In genomic region chr13:29888306-29888705, GRCh38 we compare ENCODE assay signal across 20 cellular contexts. TPM values are rescaled to one million over a fixed set of nuclear protein-coding genes. Genes with fewer than 3 reads are reported as not detected.
DNase-seq lines count a peak whose midpoint lies in the region; ATAC-seq, FAIRE-seq and TF ChIP-seq lines count a peak whose summit lies in the region.
"Had no signal": no experiment of that assay in that cellular context is flagged by ENCODE, and none has a peak within 500 bp of the region (broad histone marks: within the 10 kb centered on the region; RNA-seq: fewer than 3 reads in every experiment).

No MANE protein-coding gene starts in this region.

- no peaks in the 10 kb centered on the region for H3K27me3 Mint-ChIP-seq in MCF 10A (ENCODE audit: insufficient read depth, unreplicated experiment)
- no peaks in the 10 kb centered on the region for H3K27me3 Mint-ChIP-seq in activated naive CD4-positive, alpha-beta T cell treated with anti-CD3 and anti-CD28 coated beads for 36 hours (ENCODE audit: low read depth)
- H3K27me3 Mint-ChIP-seq: activated naive CD8-positive, alpha-beta T cell treated with anti-CD3 and anti-CD28 coated beads, Interleukin-2, amount 50 U/mL, for 24 hours; central memory CD8-positive, alpha-beta T cell; naive thymus-derived CD4-positive, alpha-beta T cell had no signal

- no peak for DNase-seq in MCF 10A (ENCODE audit: unreplicated experiment)
- no peak for DNase-seq in breast epithelium (ENCODE audit: low spot score in 2 of 2)
- no peak for DNase-seq in K562 (ENCODE audit: extremely low read depth in 1 of 4, low spot score in 3 of 4)
- DNase-seq in iris pigment epithelial cell (ENCODE audit: low read depth) = peak; percentile 44
- DNase-seq in activated naive CD4-positive, alpha-beta T cell treated with anti-CD3 and anti-CD28 coated beads for 36 hours = no peak
- no peak for DNase-seq in GF-D8 (lab: John Stamatoyannopoulos, UW)
- DNase-seq in inferior parietal cortex (ENCODE audit: extremely low spot score) = no peak
- DNase-seq: activated CD8-positive, alpha-beta T cell treated with anti-CD3 and anti-CD28 coated beads, Interleukin-2, amount 10 ng/mL, durations not matched to agents 7 days and 5 days; activated naive CD8-positive, alpha-beta T cell treated with anti-CD3 and anti-CD28 coated beads, Interleukin-2, amount 50 U/mL, for 24 hours; GOT3; naive thymus-derived CD4-positive, alpha-beta T cell; NCI-H2029; psoas muscle; stimulated activated naive B cell treated with anti-CD40 and anti-IgM and Interleukin-4, amounts not matched to agents 10 μg/mL and 1 μg/mL and 100 μg/mL, for 72 hours; T-helper 1 cell had no signal

- no peak overlapping the region for H2AFZ ChIP-seq in K562 (ENCODE audit: low read depth, low read length)

- no TSS peak for BruUV-seq in MCF 10A (replicated peaks; lab: Mats Ljungman, UMichigan)
- BruUV-seq in K562 (replicated peaks; lab: Mats Ljungman, UMichigan) = no TSS peak

- no peak overlapping the region for H3K4me3 Mint-ChIP-seq in MCF 10A (ENCODE audit: unreplicated experiment)
- no peak overlapping the region for H3K4me3 Mint-ChIP-seq in activated naive CD4-positive, alpha-beta T cell treated with anti-CD3 and anti-CD28 coated beads for 36 hours
- H3K4me3 Mint-ChIP-seq: activated CD8-positive, alpha-beta T cell treated with anti-CD3 and anti-CD28 coated beads, Interleukin-2, amount 10 ng/mL, durations not matched to agents 7 days and 5 days; activated naive CD8-positive, alpha-beta T cell treated with anti-CD3 and anti-CD28 coated beads, Interleukin-2, amount 50 U/mL, for 24 hours; activated T-helper 1 cell treated with anti-CD3 and anti-CD28 coated beads, Interleukin-12 subunit alpha, Interleukin-12 subunit beta, Interleukin-2, Interleukin-4 antibody, amounts not matched to agents 30 ng/mL and 10 ng/mL and 1 ng/mL, durations not matched to agents 14 hours and 24 hours and 36 hours; central memory CD8-positive, alpha-beta T cell; naive thymus-derived CD4-positive, alpha-beta T cell; stimulated activated naive B cell treated with anti-CD40 and anti-IgM and Interleukin-4, amounts not matched to agents 10 μg/mL and 1 μg/mL and 100 μg/mL, for 72 hours had no signal

- TF ChIP-seq EP300 in K562 (IDR thresholded peaks at IDR 0.05; ENCODE audit: low read length) = no peak

- H3K4me1 ChIP-seq in breast epithelium (no peaks in the 10 kb centered on the region), K562 (replicated peaks in 1 of 2; ENCODE audit: control insufficient read depth in 2 of 2, insufficient read depth in 2 of 2, low read length in 2 of 2) (no peaks in the 10 kb centered on the region)
- H3K4me1 ChIP-seq: psoas muscle had no signal

- TF ChIP-seq POLR2A in breast epithelium (IDR thresholded peaks at IDR 0.05) (no peak), K562 (conservative IDR thresholded peaks at IDR 0.05) (no peak)

- H3K9me3 Mint-ChIP-seq in MCF 10A (ENCODE audit: unreplicated experiment) = no peaks in the 10 kb centered on the region
- no peaks in the 10 kb centered on the region for H3K9me3 Mint-ChIP-seq in activated naive CD4-positive, alpha-beta T cell treated with anti-CD3 and anti-CD28 coated beads for 36 hours
- H3K9me3 Mint-ChIP-seq: activated naive CD8-positive, alpha-beta T cell treated with anti-CD3 and anti-CD28 coated beads, Interleukin-2, amount 50 U/mL, for 24 hours; activated T-helper 1 cell treated with anti-CD3 and anti-CD28 coated beads, Interleukin-12 subunit alpha, Interleukin-12 subunit beta, Interleukin-2, Interleukin-4 antibody, amounts not matched to agents 30 ng/mL and 10 ng/mL and 1 ng/mL, durations not matched to agents 14 hours and 24 hours and 36 hours; central memory CD8-positive, alpha-beta T cell; naive thymus-derived CD4-positive, alpha-beta T cell; stimulated activated naive B cell treated with anti-CD40 and anti-IgM and Interleukin-4, amounts not matched to agents 10 μg/mL and 1 μg/mL and 100 μg/mL, for 72 hours had no signal

- in situ Hi-C loops in K562 (cut with MboI) = no loop called here

- intact Hi-C loops in MCF 10A (cut with micrococcal nuclease) = no loop called here
- intact Hi-C loops in breast epithelium (cut with DNase I; ENCODE audit: low total_unique reads) = no loop called here
- intact Hi-C loops in K562 (cut with micrococcal nuclease) = no loop called here
- intact Hi-C loops in activated naive CD4-positive, alpha-beta T cell treated with anti-CD3 and anti-CD28 coated beads for 36 hours (cut with micrococcal nuclease) = no loop called here

- POLR2A ChIA-PET in MCF 10A (lab: Yijun Ruan, JAX) (interaction anchor here (0.6 kb wide), 1 partner anchor 44 kb away, joined by 3 read pairs; no protein-coding TSS in a partner anchor), K562 (lab: Yijun Ruan, JAX) (no interaction called here)

- peaks cover 10% of the 10 kb centered on the region for H3K4me1 Mint-ChIP-seq in MCF 10A (ENCODE audit: insufficient read depth, unreplicated experiment)
- peaks cover 2% of the 10 kb centered on the region for H3K4me1 Mint-ChIP-seq in activated naive CD4-positive, alpha-beta T cell treated with anti-CD3 and anti-CD28 coated beads for 36 hours (ENCODE audit: low read depth)
- H3K4me1 Mint-ChIP-seq: stimulated activated naive B cell treated with anti-CD40 and anti-IgM and Interleukin-4, amounts not matched to agents 10 μg/mL and 1 μg/mL and 100 μg/mL, for 72 hours had no signal

- H3K9ac ChIP-seq in K562 (ENCODE audit: insufficient read depth in 1 of 2, low read depth in 2 of 2, low read length in 2 of 2) = no peak overlapping the region

- no peak overlapping the region for H3K27ac ChIP-seq in breast epithelium
- no peak overlapping the region for H3K27ac ChIP-seq in K562 (ENCODE audit: extremely low read depth, low read depth, low read length)
- H3K27ac ChIP-seq: psoas muscle had no signal

- ATAC-seq in K562 (no peak), GM21390 (IDR thresholded peaks at IDR 0.05; ENCODE audit: unreplicated experiment) (no peak)
- ATAC-seq: activated CD8-positive, alpha-beta T cell treated with anti-CD3 and anti-CD28 coated beads, Interleukin-2, amount 10 ng/mL, durations not matched to agents 7 days and 5 days; activated naive CD8-positive, alpha-beta T cell treated with anti-CD3 and anti-CD28 coated beads, Interleukin-2, amount 50 U/mL, for 24 hours; GM12878; naive thymus-derived CD4-positive, alpha-beta T cell; psoas muscle; stimulated activated naive B cell treated with anti-CD40 and anti-IgM and Interleukin-4, amounts not matched to agents 10 μg/mL and 1 μg/mL and 100 μg/mL, for 72 hours had no signal

- TF ChIP-seq RAD21 in K562 (CRISPR knock-in tag; conservative IDR thresholded peaks at IDR 0.05 in 1 of 2, IDR thresholded peaks at IDR 0.05 in 1 of 2) = no peak

- no peak for FAIRE-seq in K562 (lab: Jason Lieb, UNC)
- FAIRE-seq: GM12878, urothelium cell line had no signal

- WGBS in K562 (ENCODE audit: insufficient coverage, low coverage, missing lambda C conversion rate) = 0% methylated on average over 4 of the region's 4 CpGs

- H3K36me3 ChIP-seq in breast epithelium (no peaks in the 10 kb centered on the region), K562 (ENCODE audit: control insufficient read depth, insufficient read depth, low read length) (no peaks in the 10 kb centered on the region)

- peak overlapping the region; percentile 55 for H3K27ac Mint-ChIP-seq in MCF 10A (ENCODE audit: low read depth, unreplicated experiment)
- no peak overlapping the region for H3K27ac Mint-ChIP-seq in activated naive CD4-positive, alpha-beta T cell treated with anti-CD3 and anti-CD28 coated beads for 36 hours
- H3K27ac Mint-ChIP-seq: activated CD8-positive, alpha-beta T cell treated with anti-CD3 and anti-CD28 coated beads, Interleukin-2, amount 10 ng/mL, durations not matched to agents 7 days and 5 days; activated naive CD8-positive, alpha-beta T cell treated with anti-CD3 and anti-CD28 coated beads, Interleukin-2, amount 50 U/mL, for 24 hours; activated T-helper 1 cell treated with anti-CD3 and anti-CD28 coated beads, Interleukin-12 subunit alpha, Interleukin-12 subunit beta, Interleukin-2, Interleukin-4 antibody, amounts not matched to agents 30 ng/mL and 10 ng/mL and 1 ng/mL, durations not matched to agents 14 hours and 24 hours and 36 hours; stimulated activated naive B cell treated with anti-CD40 and anti-IgM and Interleukin-4, amounts not matched to agents 10 μg/mL and 1 μg/mL and 100 μg/mL, for 72 hours had no signal

- no peaks in the 10 kb centered on the region for H3K36me3 Mint-ChIP-seq in MCF 10A (ENCODE audit: insufficient read depth, unreplicated experiment)
- H3K36me3 Mint-ChIP-seq in activated naive CD4-positive, alpha-beta T cell treated with anti-CD3 and anti-CD28 coated beads for 36 hours (ENCODE audit: low read depth) = no peaks in the 10 kb centered on the region
- H3K36me3 Mint-ChIP-seq: naive thymus-derived CD4-positive, alpha-beta T cell; stimulated activated naive B cell treated with anti-CD40 and anti-IgM and Interleukin-4, amounts not matched to agents 10 μg/mL and 1 μg/mL and 100 μg/mL, for 72 hours had no signal

- TF ChIP-seq CTCF in MCF 10A (IDR thresholded peaks at IDR 0.05; ENCODE audit: unreplicated experiment) (no peak), breast epithelium (IDR thresholded peaks at IDR 0.05) (no peak), K562 (IDR thresholded peaks at IDR 0.05 in 2 of 3, conservative IDR thresholded peaks at IDR 0.05 in 1 of 3; ENCODE audit: insufficient read depth in 2 of 3, low read depth in 1 of 3, low read length in 3 of 3) (no peak)

- no peaks in the 10 kb centered on the region for H3K79me2 ChIP-seq in K562 (ENCODE audit: control insufficient read depth, insufficient read depth, low read length)

- H3K27me3 ChIP-seq in breast epithelium (no peaks in the 10 kb centered on the region), K562 (ENCODE audit: control insufficient read depth in 2 of 2, insufficient read depth in 2 of 2, low read length in 2 of 2) (peaks cover 0 to 9% of the 10 kb centered on the region in 2 experiments; a peak in 2 of 5 replicates)

- CTCF ChIA-PET in MCF 10A (lab: Yijun Ruan, JAX) (no interaction called here), K562 (lab: Yijun Ruan, JAX; ENCODE audit: low intra/inter-chr PET ratio) (no interaction called here)
- CTCF ChIA-PET in activated naive CD4-positive, alpha-beta T cell treated with anti-CD3 and anti-CD28 coated beads for 36 hours (lab: Charles Lee) = interaction anchor here (0.7 kb wide), 1 partner anchor 18 kb away, joined by 3 read pairs; no protein-coding TSS in a partner anchor

- H3K9me1 ChIP-seq in K562 (ENCODE audit: control insufficient read depth, insufficient read depth, low read length) = no peaks in the 10 kb centered on the region

- H3K4me2 ChIP-seq in K562 (ENCODE audit: insufficient read depth, low read length) = no peak overlapping the region

- no peak overlapping the region for H3K4me3 ChIP-seq in breast epithelium
- no peak overlapping the region for H3K4me3 ChIP-seq in K562
- H3K4me3 ChIP-seq: GM12878, psoas muscle had no signal

- H4K20me1 ChIP-seq in K562 (replicated peaks; ENCODE audit: control insufficient read depth, insufficient read depth, low read length) = no peaks in the 10 kb centered on the region

- no peaks in the 10 kb centered on the region for H3K9me3 ChIP-seq in breast epithelium
- H3K9me3 ChIP-seq in K562 (replicated peaks; ENCODE audit: control insufficient read depth, insufficient read depth, low read depth, low read length) = no peaks in the 10 kb centered on the region
- H3K9me3 ChIP-seq: psoas muscle had no signal

RNA-seq across cellular contexts. Expression of gene UBL3, which starts 37.9 kb away (rescaled TPM):
- 18.2 and 22.4 TPM in 2 replicates for total RNA-seq in MCF 10A (2022)
- 10 to 100 TPM; 32.4 to 60.7 (median 36.6) TPM for total RNA-seq in breast epithelium
- total RNA-seq in K562 (2011; cell fraction: chromatin; rRNA removed; ENCODE audit: low replicate concordance) = 0.72 and 0.77 TPM in 2 replicates
- total RNA-seq in K562 (2011; cell fraction: nucleolus; rRNA removed) = 0.83 and 0.92 TPM in 2 replicates
- total RNA-seq in K562 (2011; cell fraction: nucleoplasm; rRNA removed) = 0.59 and 0.99 TPM in 2 replicates
- total RNA-seq in K562 (2014; rRNA removed) = 1.2 TPM in 2 replicates
- total RNA-seq in K562 (2014; rRNA removed; fragmentation: Illumina TruSeq; extraction: Trizol) = 2.1 and 2.5 TPM in 2 replicates
- total RNA-seq in K562 (2015; rRNA removed; fragmentation: Illumina TruSeq; extraction: Trizol) = 2.0 TPM in 2 replicates
- total RNA-seq in K562 (2021) = 2.1 and 2.4 TPM in 2 replicates
- polyA plus RNA-seq in K562 (2011; rRNA removed) = 1.8 and 2.2 TPM in 2 replicates
- 0.75 and 0.85 TPM in 2 replicates for polyA plus RNA-seq in K562 (2011; cell fraction: cytosol; rRNA removed)
- 0.51 and 0.60 TPM in 2 replicates for polyA plus RNA-seq in K562 (2011; cell fraction: nucleus; rRNA removed)
- 1.7 and 2.6 TPM in 2 replicates for polyA plus RNA-seq in K562 (2012)
- 1.4 and 1.8 TPM in 2 replicates for polyA plus RNA-seq in K562 (2014; fragmentation: Illumina TruSeq; extraction: Trizol)
- 1 to 10 TPM in 1 of 2 experiments, under 1 TPM in 1; 0.64 to 1.0 TPM for polyA plus RNA-seq in K562 (2014; fragmentation: Nextera tagmentation; extraction: Ambion mirVana)
- 0.91 and 1.4 TPM in 2 replicates for polyA plus RNA-seq in K562 (2014; rRNA removed)
- polyA minus RNA-seq in K562 (2011; rRNA and poly(A)+ RNA removed) = 2.3 and 2.5 TPM in 2 replicates
- polyA minus RNA-seq in K562 (2011; cell fraction: cytosol; rRNA and poly(A)+ RNA removed) = 1.3 and 1.5 TPM in 2 replicates
- 1.2 and 1.3 TPM in 2 replicates for polyA minus RNA-seq in K562 (2011; cell fraction: nucleus; rRNA and poly(A)+ RNA removed)
- total RNA-seq in activated naive CD4-positive, alpha-beta T cell treated with anti-CD3 and anti-CD28 coated beads for 36 hours = 1 to 10 TPM; 8.3 to 8.5 TPM
